In genomic region chr1:40710581-40711315, GRCh38 we compare ENCODE assay signal across 9 cellular contexts. TPM values are rescaled to one million over a fixed set of nuclear protein-coding genes. Genes with fewer than 3 reads are reported as not detected.
DNase-seq lines count a peak whose midpoint lies in the region; ATAC-seq, FAIRE-seq and TF ChIP-seq lines count a peak whose summit lies in the region.
"Had no signal": no experiment of that assay in that cellular context is flagged by ENCODE, and none has a peak within 500 bp of the region (broad histone marks: within the 10 kb centered on the region; RNA-seq: fewer than 3 reads in every experiment).

No MANE protein-coding gene starts in this region.

- no peaks in the 10 kb centered on the region for H3K36me3 ChIP-seq in adipocyte (ENCODE audit: control insufficient read depth, insufficient read depth, low read length, severe bottlenecking)

- TF ChIP-seq POLR2A in GM12892 (IDR thresholded peaks at IDR 0.05; ENCODE audit: low read depth, low read length), result no peak

- TF ChIP-seq CTCF in HFFc6 (IDR thresholded peaks at IDR 0.05) (no peak), GM10266 (IDR thresholded peaks at IDR 0.05; ENCODE audit: control insufficient read depth, insufficient read depth, low read depth, missing control alignments) (no peak)

- H3K27me3 Mint-ChIP-seq in HFFc6 (ENCODE audit: insufficient read depth), result no peaks in the 10 kb centered on the region
- H3K27me3 Mint-ChIP-seq in immature natural killer cell (ENCODE audit: low read depth in 3 of 3), result peaks cover 0 to 3% (median 0%) of the 10 kb centered on the region in 3 donors

- H3K4me3 Mint-ChIP-seq in HFFc6 (peak overlapping the region; percentile 95), immature natural killer cell (peak overlapping the region; percentile 88 to 100 (median 98))
- H3K4me3 Mint-ChIP-seq in stimulated activated effector memory CD8-positive, alpha-beta T cell treated with anti-CD3 and anti-CD28 coated beads, Interleukin-12 subunit alpha, Interleukin-12 subunit beta, amount 100 ng/mL, for 72 hours, result peak overlapping the region; percentile 88

- no peaks in the 10 kb centered on the region for H3K9me3 Mint-ChIP-seq in HFFc6
- no peaks in the 10 kb centered on the region for H3K9me3 Mint-ChIP-seq in immature natural killer cell
- H3K9me3 Mint-ChIP-seq in stimulated activated effector memory CD8-positive, alpha-beta T cell treated with anti-CD3 and anti-CD28 coated beads, Interleukin-12 subunit alpha, Interleukin-12 subunit beta, amount 100 ng/mL, for 72 hours, result no peaks in the 10 kb centered on the region

- H3K27me3 ChIP-seq in adipocyte (replicated peaks; ENCODE audit: control insufficient read depth, insufficient read depth, low read length), result no peaks in the 10 kb centered on the region

- no peaks in the 10 kb centered on the region for H3K9me3 ChIP-seq in adipocyte (ENCODE audit: control insufficient read depth, low read length)

- ATAC-seq in stimulated activated effector memory CD8-positive, alpha-beta T cell treated with anti-CD3 and anti-CD28 coated beads, Interleukin-12 subunit alpha, Interleukin-12 subunit beta, amount 100 ng/mL, for 72 hours, result no peak
- no peak for ATAC-seq in GM18511 (IDR thresholded peaks at IDR 0.05; ENCODE audit: unreplicated experiment)

- DNase-seq in HFFc6 (no peak), adipocyte (ENCODE audit: low read depth) (peak; percentile 31), immature natural killer cell (no peak), GM12892 (ENCODE audit: insufficient read length) (no peak), frontal cortex (ENCODE audit: low spot score in 2 of 2) (no peak), GM10266 (ENCODE audit: extremely low spot score) (no peak)
- no peak for DNase-seq in stimulated activated effector memory CD8-positive, alpha-beta T cell treated with anti-CD3 and anti-CD28 coated beads, Interleukin-12 subunit alpha, Interleukin-12 subunit beta, amount 100 ng/mL, for 72 hours (ENCODE audit: low spot score in 2 of 2)
- DNase-seq: NCI-H1436 had no signal

- FAIRE-seq in GM12892 (lab: Jason Lieb, UNC) (no peak), frontal cortex (lab: Jason Lieb, UNC) (no peak)

- H3K4me1 ChIP-seq in adipocyte (ENCODE audit: control insufficient read depth, insufficient read depth, low read length), result peaks cover 33% of the 10 kb centered on the region

- peak overlapping the region; percentile 74 for H3K27ac Mint-ChIP-seq in HFFc6
- peak overlapping the region; percentile 92 to 99 (median 97) for H3K27ac Mint-ChIP-seq in immature natural killer cell
- peak overlapping the region; percentile 51 for H3K27ac Mint-ChIP-seq in stimulated activated effector memory CD8-positive, alpha-beta T cell treated with anti-CD3 and anti-CD28 coated beads, Interleukin-12 subunit alpha, Interleukin-12 subunit beta, amount 100 ng/mL, for 72 hours

- peaks cover 9% of the 10 kb centered on the region for H3K36me3 Mint-ChIP-seq in HFFc6 (ENCODE audit: low read depth)
- peaks cover 0 to 2% (median 0%) of the 10 kb centered on the region in 3 donors for H3K36me3 Mint-ChIP-seq in immature natural killer cell
- H3K36me3 Mint-ChIP-seq in stimulated activated effector memory CD8-positive, alpha-beta T cell treated with anti-CD3 and anti-CD28 coated beads, Interleukin-12 subunit alpha, Interleukin-12 subunit beta, amount 100 ng/mL, for 72 hours, result no peaks in the 10 kb centered on the region

- H3K4me1 Mint-ChIP-seq in HFFc6 (ENCODE audit: low read depth), result peaks cover 60% of the 10 kb centered on the region
- peaks cover 60 to 63% of the 10 kb centered on the region in 2 donors for H3K4me1 Mint-ChIP-seq in immature natural killer cell
- H3K4me1 Mint-ChIP-seq in stimulated activated effector memory CD8-positive, alpha-beta T cell treated with anti-CD3 and anti-CD28 coated beads, Interleukin-12 subunit alpha, Interleukin-12 subunit beta, amount 100 ng/mL, for 72 hours, result peaks cover 62% of the 10 kb centered on the region

- peak overlapping the region; percentile 89 for H3K9ac ChIP-seq in adipocyte (ENCODE audit: low read length)

- peak overlapping the region; percentile 90 for H3K4me3 ChIP-seq in adipocyte (ENCODE audit: low read length)

RNA-seq across cellular contexts. Expression of gene NFYC, which starts 19.2 kb away (rescaled TPM):
- total RNA-seq in HFFc6 (2021; fragmentation: NEBNext Ultra II Directional; extraction: Animal tissue kit (Norgen Biotek cat#: 25700)), result 10 to 100 TPM; 31.0 to 48.1 (median 43.8) TPM
- 10 to 100 TPM; 33.8 to 66.0 (median 53.4) TPM for polyA plus RNA-seq in immature natural killer cell
- 34.7 TPM for polyA plus RNA-seq in GM12892 (2012; ENCODE audit: missing spikeins)
- total RNA-seq in frontal cortex, result 31.8 TPM

RNA-seq across cellular contexts. Expression of gene RIMS3, which starts 45.3 kb away (rescaled TPM):
- under 1 TPM in 3 of 6 experiments, not detected in 3; 0.05 to 0.14 (median 0.09) TPM for total RNA-seq in HFFc6 (2021; fragmentation: NEBNext Ultra II Directional; extraction: Animal tissue kit (Norgen Biotek cat#: 25700))
- 1 to 10 TPM in 2 of 3 donors, under 1 TPM in 1; 0.31 to 1.7 (median 1.3) TPM for polyA plus RNA-seq in immature natural killer cell
- 0.21 TPM for polyA plus RNA-seq in GM12892 (2012; ENCODE audit: missing spikeins)
- 24.1 TPM for total RNA-seq in frontal cortex

Comparison
In these comparisons a context has a peak if more than half of its experiments do, and no peak if none do; other contexts are left out.
1. RNA of gene RIMS3, which starts 45.3 kb away (total RNA-seq): 24.1 TPM in frontal cortex (single experiment); 0.05 to 0.14 TPM in HFFc6; every median in the first group is over 10 times any median in the second.
2. Peak in every context shown above with its lines, with median percentiles within 50 percentile points of each other: H3K27ac Mint-ChIP-seq and H3K4me3 Mint-ChIP-seq.